8 cellular contexts compared by ENCODE assay signal in the genomic region with DNA sequence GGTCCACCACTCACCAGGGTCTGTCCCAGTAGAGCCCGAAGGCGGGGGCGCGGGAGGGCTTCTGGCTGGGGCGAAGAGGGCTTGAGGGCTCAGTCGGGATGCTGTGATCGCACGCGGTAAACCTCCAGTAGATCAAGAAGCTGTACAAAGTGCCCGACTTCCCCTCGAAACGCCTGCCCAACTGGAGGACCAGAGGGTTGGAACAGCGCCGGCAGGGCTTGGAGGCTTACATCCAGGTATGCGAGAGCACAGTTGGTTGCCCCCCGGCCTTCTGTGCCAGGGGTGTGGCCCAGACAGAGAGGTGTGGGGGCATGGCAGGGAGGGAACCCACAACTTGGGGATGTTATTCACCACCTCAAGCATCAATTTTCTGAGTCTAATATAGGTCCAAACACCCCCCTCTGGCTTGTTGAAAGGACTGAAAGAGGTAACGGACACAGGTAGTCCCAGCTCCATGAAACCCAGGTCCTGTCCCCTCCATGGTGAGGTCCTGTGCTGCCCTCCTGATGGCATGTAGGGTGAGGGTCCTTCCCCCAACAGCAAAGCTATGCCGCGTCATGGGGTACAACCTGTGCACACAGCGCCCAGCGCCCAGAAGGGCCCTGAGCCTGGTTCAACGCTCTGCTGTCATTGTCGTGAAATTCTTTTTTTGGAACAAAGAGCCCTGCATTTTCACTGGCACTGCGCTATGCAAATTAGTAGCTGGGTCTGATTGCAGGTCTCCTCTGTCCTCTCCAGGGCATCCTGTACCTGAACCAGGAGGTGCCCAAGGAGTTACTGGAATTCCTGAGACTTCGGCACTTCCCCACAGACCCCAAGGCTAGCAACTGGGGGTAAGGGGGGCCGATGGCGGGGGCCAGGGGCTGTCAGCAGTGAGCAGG.
DNase-seq lines count a peak whose midpoint lies in the region; ATAC-seq and TF ChIP-seq lines count a peak whose summit lies in the region.

No MANE protein-coding gene starts in this region.

- no peak overlapping the region for H3K27ac Mint-ChIP-seq in effector memory CD8-positive, alpha-beta T cell

- peak overlapping the region; percentile 38 for H2AFZ ChIP-seq in parathyroid adenoma

- peak overlapping the region; percentile 69 to 70 for H3K4me3 Mint-ChIP-seq in effector memory CD8-positive, alpha-beta T cell

- H3K27ac ChIP-seq in parathyroid adenoma, result no peak overlapping the region

- no peaks in the 10 kb centered on the region for H3K36me3 ChIP-seq in parathyroid adenoma (ENCODE audit: control insufficient read depth, insufficient read depth, low read length)

- H3K4me3 ChIP-seq in parathyroid adenoma (ENCODE audit: low read depth, low read length), result no peak overlapping the region

- ATAC-seq in GM21447 (IDR thresholded peaks at IDR 0.05; ENCODE audit: unreplicated experiment), result peak; percentile 26
- no peak for ATAC-seq in effector memory CD8-positive, alpha-beta T cell (replicated peaks)

- H3K4me2 ChIP-seq in parathyroid adenoma (ENCODE audit: low read length), result no peak overlapping the region

- DNase-seq in DMS79 treated with DMSO at 0.1 percent for 48 hours (lab: John Stamatoyannopoulos, UW), result peak; percentile 29
- no peak for DNase-seq in DMS79 (lab: John Stamatoyannopoulos, UW)
- DNase-seq in NCI-H526 treated with DMSO at 0.1 percent for 48 hours (lab: John Stamatoyannopoulos, UW), result peak; percentile 54
- DNase-seq in effector memory CD8-positive, alpha-beta T cell, result peak in 1 of 3 experiments; percentile 21
- DNase-seq in stimulated activated CD4-positive, alpha-beta T cell treated with anti-CD3 and anti-CD28 coated beads, Interleukin-4, amount 100 ng/mL, for 24 hours, result no peak
- no peak for DNase-seq in cerebellar nuclear complex (lab: John Stamatoyannopoulos, UW)

- no peaks in the 10 kb centered on the region for H3K79me2 ChIP-seq in parathyroid adenoma

- H3K27me3 ChIP-seq in parathyroid adenoma (ENCODE audit: control insufficient read depth, insufficient read depth, low read length), result peaks cover 3% of the 10 kb centered on the region

- no peak for TF ChIP-seq CTCF in parathyroid adenoma (IDR thresholded peaks at IDR 0.05)

- H3K9ac ChIP-seq in parathyroid adenoma, result no peak overlapping the region

- H3K9me3 ChIP-seq in parathyroid adenoma (ENCODE audit: control insufficient read depth, low read length), result no peaks in the 10 kb centered on the region

- peaks cover 47% of the 10 kb centered on the region for H3K36me3 Mint-ChIP-seq in effector memory CD8-positive, alpha-beta T cell (ENCODE audit: insufficient read depth)

- H3K4me1 Mint-ChIP-seq in effector memory CD8-positive, alpha-beta T cell (ENCODE audit: low read depth in 2 of 2), result peaks cover 20 to 27% of the 10 kb centered on the region in 2 donors

- H3K9me3 Mint-ChIP-seq in effector memory CD8-positive, alpha-beta T cell, result no peaks in the 10 kb centered on the region

- peaks cover 8 to 21% of the 10 kb centered on the region in 2 donors for H3K27me3 Mint-ChIP-seq in effector memory CD8-positive, alpha-beta T cell

- no peaks in the 10 kb centered on the region for H3K4me1 ChIP-seq in parathyroid adenoma

Comparison
In these comparisons a context has a peak if more than half of its experiments do, and no peak if none do; other contexts are left out.
1. DNase-seq: peak in DMS79 treated with DMSO at 0.1 percent for 48 hours (single experiment) and NCI-H526 treated with DMSO at 0.1 percent for 48 hours (single experiment); none in DMS79 (single experiment), stimulated activated CD4-positive, alpha-beta T cell treated with anti-CD3 and anti-CD28 coated beads, Interleukin-4, amount 100 ng/mL, for 24 hours (single experiment) and cerebellar nuclear complex (0 of 2).